In the genomic region with DNA sequence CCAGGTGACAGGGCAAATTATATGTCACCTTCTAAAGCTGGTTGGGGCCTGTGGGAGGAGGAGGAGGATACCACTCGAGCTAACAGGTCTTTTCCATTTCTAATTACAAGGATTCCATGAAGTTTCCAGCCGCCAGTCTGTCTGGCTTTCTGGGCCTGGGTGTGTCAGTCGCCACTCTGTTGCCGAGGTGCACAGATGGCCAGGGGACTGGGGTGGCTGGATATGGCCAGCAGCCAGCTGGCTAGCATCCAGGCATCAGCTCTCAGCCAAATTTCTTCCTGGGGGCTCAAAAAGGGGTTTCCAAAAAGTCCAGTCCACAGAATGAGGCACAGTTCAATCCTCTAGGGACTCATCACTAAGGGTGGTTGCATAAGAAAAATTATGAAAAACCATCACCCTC, we compare ENCODE assay signal across 17 cellular contexts. TPM values are rescaled to one million over a fixed set of nuclear protein-coding genes. Genes with fewer than 3 reads are reported as not detected.
DNase-seq lines count a peak whose midpoint lies in the region; ATAC-seq, FAIRE-seq and TF ChIP-seq lines count a peak whose summit lies in the region.
"Had no signal": no experiment of that assay in that cellular context is flagged by ENCODE, and none has a peak within 500 bp of the region (broad histone marks: within the 10 kb centered on the region; RNA-seq: fewer than 3 reads in every experiment).

No MANE protein-coding gene starts in this region.

- TF ChIP-seq POLR2A in erythroblast (IDR thresholded peaks at IDR 0.05; ENCODE audit: low read length) = no peak

- no peak overlapping the region for H3K27ac ChIP-seq in smooth muscle cell (ENCODE audit: low read depth)

- no peaks in the 10 kb centered on the region for H3K27me3 Mint-ChIP-seq in stimulated activated naive CD8-positive, alpha-beta T cell treated with anti-CD3 and anti-CD28 coated beads, Interleukin-15, Interleukin-2, amounts not matched to agents 100 ng/mL and 50 ng/mL, for 24 hours
- H3K27me3 Mint-ChIP-seq: central memory CD8-positive, alpha-beta T cell; T-helper 17 cell had no signal

- H3K9ac ChIP-seq in smooth muscle cell (ENCODE audit: low read depth) = no peak overlapping the region

- peaks cover 21% of the 10 kb centered on the region for H3K4me1 ChIP-seq in smooth muscle cell (ENCODE audit: low read depth)

- no peak overlapping the region for H3K4me3 Mint-ChIP-seq in stimulated activated naive CD8-positive, alpha-beta T cell treated with anti-CD3 and anti-CD28 coated beads, Interleukin-15, Interleukin-2, amounts not matched to agents 100 ng/mL and 50 ng/mL, for 24 hours
- H3K4me3 Mint-ChIP-seq: central memory CD8-positive, alpha-beta T cell had no signal

- ATAC-seq in stimulated activated naive CD8-positive, alpha-beta T cell treated with anti-CD3 and anti-CD28 coated beads, Interleukin-15, Interleukin-2, amounts not matched to agents 100 U/mL and 50 U/mL, for 24 hours = no peak
- ATAC-seq in esophagus mucosa = no peak
- ATAC-seq: activated CD4-positive, CD25-positive, alpha-beta regulatory T cell treated with anti-CD3 and anti-CD28 coated beads, Interleukin-2, amount 50 U/mL, for 24 hours; T-helper 17 cell had no signal

- no peak overlapping the region for H3K4me3 ChIP-seq in smooth muscle cell
- H3K4me3 ChIP-seq: lung had no signal

- no peaks in the 10 kb centered on the region for H3K9me3 Mint-ChIP-seq in stimulated activated naive CD8-positive, alpha-beta T cell treated with anti-CD3 and anti-CD28 coated beads, Interleukin-15, Interleukin-2, amounts not matched to agents 100 ng/mL and 50 ng/mL, for 24 hours
- H3K9me3 Mint-ChIP-seq: central memory CD8-positive, alpha-beta T cell had no signal

- no peaks in the 10 kb centered on the region for H3K9me3 ChIP-seq in smooth muscle cell (replicated peaks; ENCODE audit: low read depth)

- no peak overlapping the region for H2AFZ ChIP-seq in smooth muscle cell (ENCODE audit: low read depth)

- WGBS in smooth muscle cell (ENCODE audit: low lambda C conversion rate) = 82% methylated on average over 4 of the region's 4 CpGs

- peaks cover 17% of the 10 kb centered on the region for H3K79me2 ChIP-seq in smooth muscle cell (ENCODE audit: low read depth)

- peaks cover 18% of the 10 kb centered on the region for H3F3A ChIP-seq in smooth muscle cell (ENCODE audit: low read depth)

- DNase-seq in stimulated activated naive CD8-positive, alpha-beta T cell treated with anti-CD3 and anti-CD28 coated beads, Interleukin-15, Interleukin-2, amounts not matched to agents 100 U/mL and 50 U/mL, for 24 hours = no peak
- peak; percentile 93 for DNase-seq in NCI-H2171 treated with DMSO at 0.1 percent for 48 hours (lab: John Stamatoyannopoulos, UW)
- peak; percentile 13 to 25 for DNase-seq in erythroblast (lab: John Stamatoyannopoulos, UW)
- no peak for DNase-seq in smooth muscle cell (lab: John Stamatoyannopoulos, UW; ENCODE audit: unreplicated experiment)
- DNase-seq in iPS-NIHi11 (ENCODE audit: low spot score) = no peak
- DNase-seq in RCC 7860 (ENCODE audit: low spot score) = no peak
- DNase-seq: H7, MV-4-11, NCI-H510A treated with DMSO at 0.1 percent for 48 hours, retina, T-helper 17 cell had no signal

- no peak overlapping the region for H3K4me2 ChIP-seq in smooth muscle cell

- H3K36me3 Mint-ChIP-seq in stimulated activated naive CD8-positive, alpha-beta T cell treated with anti-CD3 and anti-CD28 coated beads, Interleukin-15, Interleukin-2, amounts not matched to agents 100 ng/mL and 50 ng/mL, for 24 hours (ENCODE audit: low read depth) = peaks cover 25% of the 10 kb centered on the region

- peak overlapping the region; percentile 8 for H3K27ac Mint-ChIP-seq in stimulated activated naive CD8-positive, alpha-beta T cell treated with anti-CD3 and anti-CD28 coated beads, Interleukin-15, Interleukin-2, amounts not matched to agents 100 ng/mL and 50 ng/mL, for 24 hours

- no peak for TF ChIP-seq CTCF in smooth muscle cell (IDR thresholded peaks at IDR 0.05; ENCODE audit: borderline replicate concordance, insufficient read depth, poor library complexity, severe bottlenecking)

- FAIRE-seq in RCC 7860 (lab: Jason Lieb, UNC) = no peak
- FAIRE-seq: frontal cortex had no signal

- peaks cover 94% of the 10 kb centered on the region for H3K4me1 Mint-ChIP-seq in stimulated activated naive CD8-positive, alpha-beta T cell treated with anti-CD3 and anti-CD28 coated beads, Interleukin-15, Interleukin-2, amounts not matched to agents 100 ng/mL and 50 ng/mL, for 24 hours (ENCODE audit: low read depth)

- no peaks in the 10 kb centered on the region for H3K36me3 ChIP-seq in smooth muscle cell (ENCODE audit: low read depth)

- peaks cover 4% of the 10 kb centered on the region for H4K20me1 ChIP-seq in smooth muscle cell (ENCODE audit: low read depth)

- H3K27me3 ChIP-seq in smooth muscle cell (ENCODE audit: low read depth) = no peaks in the 10 kb centered on the region

RNA-seq across cellular contexts. Expression of a gene that starts 32.4 kb away (rescaled TPM):
- total RNA-seq in esophagus mucosa (10.9 TPM), smooth muscle cell (8.9 and 12.5 TPM in 2 replicates)
- polyA plus RNA-seq in smooth muscle cell = 11.4 and 12.2 TPM in 2 replicates

Comparison
In these comparisons a context has a peak if more than half of its experiments do, and no peak if none do; other contexts are left out.
1. DNase-seq: peak in NCI-H2171 treated with DMSO at 0.1 percent for 48 hours (single experiment) and erythroblast (2 of 2); none in stimulated activated naive CD8-positive, alpha-beta T cell treated with anti-CD3 and anti-CD28 coated beads, Interleukin-15, Interleukin-2, amounts not matched to agents 100 U/mL and 50 U/mL, for 24 hours (single experiment), smooth muscle cell (single experiment), iPS-NIHi11 (single experiment) and RCC 7860 (single experiment).